In genomic region chr9:117725426-117725887, GRCh38 we compare ENCODE assay signal across 19 cellular contexts. TPM values are rescaled to one million over a fixed set of nuclear protein-coding genes. Genes with fewer than 3 reads are reported as not detected.
DNase-seq lines count a peak whose midpoint lies in the region; ATAC-seq and TF ChIP-seq lines count a peak whose summit lies in the region.
"Had no signal": no experiment of that assay in that cellular context is flagged by ENCODE, and none has a peak within 500 bp of the region (broad histone marks: within the 10 kb centered on the region; RNA-seq: fewer than 3 reads in every experiment).

No MANE protein-coding gene starts in this region.

- H3K4me2 ChIP-seq in GM23248 (ENCODE audit: unreplicated experiment): no peak overlapping the region
- H3K4me2 ChIP-seq: GM23338 had no signal

- no peak overlapping the region for H3K4me3 Mint-ChIP-seq in stimulated activated memory B cell treated with anti-CD40 and anti-IgM and Interleukin-4, amounts not matched to agents 10 μg/mL and 1 μg/mL and 100 μg/mL, for 72 hours
- H3K4me3 Mint-ChIP-seq: activated CD8-positive, alpha-beta memory T cell treated with anti-CD3 and anti-CD28 coated beads, Interleukin-2, amount 10 ng/mL, durations not matched to agents 7 days and 5 days; activated naive CD4-positive, alpha-beta T cell treated with anti-CD3 and anti-CD28 coated beads for 36 hours; CD4-positive, CD25-positive, alpha-beta regulatory T cell; GM23338 had no signal

- WGBS in GM23248 (ENCODE audit: low coverage in 1 of 2, low lambda C conversion rate in 2 of 2, missing lambda C conversion rate in 2 of 2), 2 experiments: 18 to 27% methylated on average over 2 of the region's 2 CpGs

- intact Hi-C loops in left ventricle myocardium inferior (cut with micrococcal nuclease): no loop called here
- intact Hi-C loops in gastrocnemius medialis (cut with DNase I; ENCODE audit: low total_unique reads): no loop called here

- no peaks in the 10 kb centered on the region for H3K36me3 Mint-ChIP-seq in stimulated activated memory B cell treated with anti-CD40 and anti-IgM and Interleukin-4, amounts not matched to agents 10 μg/mL and 1 μg/mL and 100 μg/mL, for 72 hours
- H3K36me3 Mint-ChIP-seq: activated CD8-positive, alpha-beta memory T cell treated with anti-CD3 and anti-CD28 coated beads, Interleukin-2, amount 10 ng/mL, durations not matched to agents 7 days and 5 days; CD4-positive, CD25-positive, alpha-beta regulatory T cell had no signal

- TF ChIP-seq POLR2A in gastrocnemius medialis (IDR thresholded peaks at IDR 0.05): no peak

- peaks cover 6% of the 10 kb centered on the region for H3K27me3 Mint-ChIP-seq in stimulated activated memory B cell treated with anti-CD40 and anti-IgM and Interleukin-4, amounts not matched to agents 10 μg/mL and 1 μg/mL and 100 μg/mL, for 72 hours
- H3K27me3 Mint-ChIP-seq: CD4-positive, CD25-positive, alpha-beta regulatory T cell had no signal

- no peak overlapping the region for H3K27ac Mint-ChIP-seq in stimulated activated memory B cell treated with anti-CD40 and anti-IgM and Interleukin-4, amounts not matched to agents 10 μg/mL and 1 μg/mL and 100 μg/mL, for 72 hours
- H3K27ac Mint-ChIP-seq: activated CD8-positive, alpha-beta memory T cell treated with anti-CD3 and anti-CD28 coated beads, Interleukin-2, amount 10 ng/mL, durations not matched to agents 7 days and 5 days; activated naive CD4-positive, alpha-beta T cell treated with anti-CD3 and anti-CD28 coated beads for 36 hours; CD4-positive, CD25-positive, alpha-beta regulatory T cell; GM23338 had no signal

- no peaks in the 10 kb centered on the region for H3K36me3 ChIP-seq in GM23248 (ENCODE audit: low read depth)
- no peaks in the 10 kb centered on the region for H3K36me3 ChIP-seq in left ventricle myocardium inferior
- no peaks in the 10 kb centered on the region for H3K36me3 ChIP-seq in gastrocnemius medialis
- H3K36me3 ChIP-seq: SJSA1, WERI-Rb-1 had no signal

- ATAC-seq in gastrocnemius medialis (peak; percentile 42 to 68), HG02798 (IDR thresholded peaks at IDR 0.05; ENCODE audit: poor library complexity, unreplicated experiment) (no peak), HG02870 (IDR thresholded peaks at IDR 0.05; ENCODE audit: unreplicated experiment) (no peak)
- ATAC-seq in stimulated activated memory B cell treated with anti-CD40 and anti-IgM and Interleukin-4, amounts not matched to agents 10 μg/mL and 1 μg/mL and 100 μg/mL, for 72 hours: no peak
- ATAC-seq: activated CD8-positive, alpha-beta memory T cell treated with anti-CD3 and anti-CD28 coated beads, Interleukin-2, amount 10 ng/mL, durations not matched to agents 7 days and 5 days; GM23338 had no signal

- peak; percentile 65 for DNase-seq in GM23248
- DNase-seq in SKM-1 (lab: John Stamatoyannopoulos, UW; ENCODE audit: unreplicated experiment): peak; percentile 90
- DNase-seq in left ventricle myocardium inferior: no peak
- DNase-seq in gastrocnemius medialis: no peak
- DNase-seq in SW 1271 (lab: John Stamatoyannopoulos, UW): no peak
- DNase-seq: activated CD8-positive, alpha-beta memory T cell treated with anti-CD3 and anti-CD28 coated beads, Interleukin-2, amount 10 ng/mL, durations not matched to agents 7 days and 5 days; activated naive CD4-positive, alpha-beta T cell treated with anti-CD3 and anti-CD28 coated beads for 36 hours; CD4-positive, CD25-positive, alpha-beta regulatory T cell; cerebellar nuclear complex; KG1; NCI-H2081; stimulated activated naive CD4-positive, alpha-beta T cell treated with Interleukin-2 at 50 U/mL for 16 hours; WERI-Rb-1 had no signal

- in situ Hi-C loops in GM23248 (cut with MboI) (no loop called here), gastrocnemius medialis (cut with MboI; ENCODE audit: low sequenced_read_pairs in 4 of 4) (no loop called here)

- peaks cover 11% of the 10 kb centered on the region for H3K4me1 Mint-ChIP-seq in stimulated activated memory B cell treated with anti-CD40 and anti-IgM and Interleukin-4, amounts not matched to agents 10 μg/mL and 1 μg/mL and 100 μg/mL, for 72 hours
- H3K4me1 Mint-ChIP-seq: activated CD8-positive, alpha-beta memory T cell treated with anti-CD3 and anti-CD28 coated beads, Interleukin-2, amount 10 ng/mL, durations not matched to agents 7 days and 5 days; CD4-positive, CD25-positive, alpha-beta regulatory T cell; GM23338 had no signal

- peaks cover 14% of the 10 kb centered on the region; the same call in 1 of the 2 replicates for H3F3A ChIP-seq in GM23248 (ENCODE audit: insufficient read depth)

- H3K4me1 ChIP-seq in GM23248 (ENCODE audit: insufficient read depth) (peaks cover 31% of the 10 kb centered on the region), left ventricle myocardium inferior (peaks cover 50% of the 10 kb centered on the region), gastrocnemius medialis (peaks cover 9 to 23% of the 10 kb centered on the region in 2 donors)
- H3K4me1 ChIP-seq: parathyroid adenoma had no signal

- H3K27ac ChIP-seq in GM23248 (peak overlapping the region; percentile 68), left ventricle myocardium inferior (replicated peaks) (peak overlapping the region; percentile 37), gastrocnemius medialis (peak overlapping the region; percentile 3 to 49 (median 40))
- H3K27ac ChIP-seq: SJSA1, WERI-Rb-1 had no signal

- no peaks in the 10 kb centered on the region for H3K79me2 ChIP-seq in GM23248 (ENCODE audit: insufficient read depth)
- H3K79me2 ChIP-seq: parathyroid adenoma had no signal

- H3K4me3 ChIP-seq in GM23248 (no peak overlapping the region), left ventricle myocardium inferior (no peak overlapping the region), gastrocnemius medialis (no peak overlapping the region)
- H3K4me3 ChIP-seq: GM23338, SJSA1 had no signal

- H3K27me3 ChIP-seq in GM23248 (replicated peaks; ENCODE audit: insufficient read depth) (no peaks in the 10 kb centered on the region), left ventricle myocardium inferior (ENCODE audit: low read depth) (no peaks in the 10 kb centered on the region), gastrocnemius medialis (no peaks in the 10 kb centered on the region)
- H3K27me3 ChIP-seq: SJSA1 had no signal

- no peak overlapping the region for H2AFZ ChIP-seq in GM23248
- H2AFZ ChIP-seq: GM23338, parathyroid adenoma had no signal

- H4K20me1 ChIP-seq in GM23248 (ENCODE audit: insufficient read depth): no peaks in the 10 kb centered on the region

- TF ChIP-seq CTCF in left ventricle myocardium inferior (IDR thresholded peaks at IDR 0.05; ENCODE audit: borderline replicate concordance) (no peak), gastrocnemius medialis (IDR thresholded peaks at IDR 0.05 in 4 of 5, conservative IDR thresholded peaks at IDR 0.05 in 1 of 5) (no peak)

- H3K9me3 ChIP-seq in GM23248 (ENCODE audit: low read depth): no peaks in the 10 kb centered on the region
- H3K9me3 ChIP-seq in left ventricle myocardium inferior (replicated peaks): no peaks in the 10 kb centered on the region
- H3K9me3 ChIP-seq in gastrocnemius medialis: no peaks in the 10 kb centered on the region
- H3K9me3 ChIP-seq: SJSA1 had no signal

- no peaks in the 10 kb centered on the region for H3K9me2 ChIP-seq in GM23248 (ENCODE audit: insufficient read depth)

- H3K9ac ChIP-seq in GM23248: peak overlapping the region; percentile 44; the same call in 1 of the 2 replicates
- H3K9ac ChIP-seq: parathyroid adenoma had no signal

- H3K9me3 Mint-ChIP-seq in stimulated activated memory B cell treated with anti-CD40 and anti-IgM and Interleukin-4, amounts not matched to agents 10 μg/mL and 1 μg/mL and 100 μg/mL, for 72 hours: no peaks in the 10 kb centered on the region
- H3K9me3 Mint-ChIP-seq: activated naive CD4-positive, alpha-beta T cell treated with anti-CD3 and anti-CD28 coated beads for 36 hours had no signal

RNA-seq across cellular contexts. Expression of gene TLR4, which starts 21.3 kb away (rescaled TPM):
- total RNA-seq in GM23248 (2014; rRNA removed; shearing (Covaris generic)): 11.9 and 13.8 TPM in 2 replicates
- 5.1 TPM in 2 replicates for polyA plus RNA-seq in GM23248 (2016; fragmentation: Nextera tagmentation; extraction: Ambion mirVana)
- total RNA-seq in left ventricle myocardium inferior: 14.2 TPM
- total RNA-seq in gastrocnemius medialis: 10 to 100 TPM in 1 of 4 donors, 1 to 10 TPM in 3; 7.5 to 10.3 (median 8.3) TPM
- total RNA-seq: activated CD8-positive, alpha-beta memory T cell treated with anti-CD3 and anti-CD28 coated beads, Interleukin-2, amount 10 ng/mL, durations not matched to agents 7 days and 5 days; activated naive CD4-positive, alpha-beta T cell treated with anti-CD3 and anti-CD28 coated beads for 36 hours had no signal

Comparison
In these comparisons a context has a peak if more than half of its experiments do, and no peak if none do; other contexts are left out.
1. DNase-seq: peak in GM23248 (single experiment) and SKM-1 (single experiment); none in left ventricle myocardium inferior (single experiment), gastrocnemius medialis (0 of 2) and SW 1271 (0 of 2).
2. ATAC-seq: peak in gastrocnemius medialis (2 of 2); none in HG02798 (single experiment), HG02870 (single experiment) and stimulated activated memory B cell treated with anti-CD40 and anti-IgM and Interleukin-4, amounts not matched to agents 10 μg/mL and 1 μg/mL and 100 μg/mL, for 72 hours (single experiment).
3. Peak in every context shown above with its lines, with median percentiles within 50 percentile points of each other: H3K27ac ChIP-seq.